ENCODE assay signal across 10 cellular contexts in genomic region chr12:14399871-14400270, GRCh38. TPM values are rescaled to one million over a fixed set of nuclear protein-coding genes. Genes with fewer than 3 reads are reported as not detected.
DNase-seq lines count a peak whose midpoint lies in the region; ATAC-seq and FAIRE-seq lines count a peak whose summit lies in the region.
"Had no signal": no experiment of that assay in that cellular context is flagged by ENCODE, and none has a peak within 500 bp of the region (broad histone marks: within the 10 kb centered on the region; RNA-seq: fewer than 3 reads in every experiment).

No MANE protein-coding gene starts in this region.

- H3K4me1 ChIP-seq in effector memory CD4-positive, alpha-beta T cell (ENCODE audit: control insufficient read depth, insufficient read depth, low read length, poor library complexity, severe bottlenecking): peaks cover 22% of the 10 kb centered on the region
- peaks cover 0 to 8% of the 10 kb centered on the region in 2 donors for H3K4me1 ChIP-seq in small intestine (ENCODE audit: control insufficient read depth in 2 of 2, insufficient read depth in 1 of 2, low read depth in 1 of 2, low read length in 1 of 2)

- no peak for FAIRE-seq in small intestine (lab: Jason Lieb, UNC)

- peak overlapping the region; percentile 55 for H3K27ac ChIP-seq in effector memory CD4-positive, alpha-beta T cell (ENCODE audit: insufficient read depth, low read length, poor library complexity, severe bottlenecking)
- peak overlapping the region; percentile 7 to 71 for H3K27ac ChIP-seq in small intestine (ENCODE audit: low read depth in 1 of 2, low read length in 1 of 2)

- no peaks in the 10 kb centered on the region for H3K27me3 ChIP-seq in effector memory CD4-positive, alpha-beta T cell (replicated peaks; ENCODE audit: control insufficient read depth, insufficient read depth, low read length, poor library complexity, severe bottlenecking)
- H3K27me3 ChIP-seq in small intestine (ENCODE audit: control insufficient read depth in 2 of 2, insufficient read depth in 2 of 2, low read length in 2 of 2): no peaks in the 10 kb centered on the region
- H3K27me3 ChIP-seq: Peyer's patch had no signal

- 74 to 86% (median 79%) methylated on average over 3 of the region's 3 CpGs for WGBS in small intestine, 3 donors

- DNase-seq in activated CD4-positive, CD25-positive, alpha-beta regulatory T cell (lab: John Stamatoyannopoulos, UW): no peak
- DNase-seq in RKO (ENCODE audit: low spot score) (peak; percentile 83), small intestine (no peak), hypothalamus (lab: John Stamatoyannopoulos, UW) (no peak)
- DNase-seq in effector memory CD4-positive, alpha-beta T cell: no peak
- no peak for DNase-seq in activated effector memory CD4-positive, alpha-beta T cell treated with anti-CD3 and anti-CD28 coated beads, Interleukin-2, amount 50 U/mL, for 16 hours
- DNase-seq: NCI-H1105, Peyer's patch had no signal

- no peaks in the 10 kb centered on the region for H3K9me3 ChIP-seq in effector memory CD4-positive, alpha-beta T cell (ENCODE audit: control insufficient read depth, low read length)
- H3K9me3 ChIP-seq in small intestine (ENCODE audit: control insufficient read depth, low read depth): no peaks in the 10 kb centered on the region
- H3K9me3 ChIP-seq: Peyer's patch had no signal

- peak; percentile 73 to 76 for ATAC-seq in activated CD4-positive, CD25-positive, alpha-beta regulatory T cell treated with anti-CD3 and anti-CD28 coated beads, Interleukin-2, amount 50 U/mL, for 24 hours
- ATAC-seq in HG02763 (IDR thresholded peaks at IDR 0.05; ENCODE audit: unreplicated experiment): no peak

- no peak overlapping the region for H3K4me3 ChIP-seq in effector memory CD4-positive, alpha-beta T cell (ENCODE audit: insufficient read depth, low read depth, low read length, poor library complexity, severe bottlenecking)
- H3K4me3 ChIP-seq in small intestine (ENCODE audit: low read depth in 1 of 2, low read length in 2 of 2): no peak overlapping the region
- H3K4me3 ChIP-seq: Peyer's patch had no signal

- no peaks in the 10 kb centered on the region for H3K36me3 ChIP-seq in effector memory CD4-positive, alpha-beta T cell (ENCODE audit: control insufficient read depth, insufficient read depth, low read length)
- no peaks in the 10 kb centered on the region for H3K36me3 ChIP-seq in small intestine (ENCODE audit: control insufficient read depth in 2 of 2, insufficient read depth in 2 of 2, low read length in 2 of 2)
- H3K36me3 ChIP-seq: Peyer's patch had no signal

RNA-seq across cellular contexts. Expression of gene ATF7IP, which starts 34.4 kb away (rescaled TPM):
- polyA plus RNA-seq in small intestine: 1 to 10 TPM; 3.5 to 7.8 (median 3.6) TPM
